17 cellular contexts compared by ENCODE assay signal in the genomic region with DNA sequence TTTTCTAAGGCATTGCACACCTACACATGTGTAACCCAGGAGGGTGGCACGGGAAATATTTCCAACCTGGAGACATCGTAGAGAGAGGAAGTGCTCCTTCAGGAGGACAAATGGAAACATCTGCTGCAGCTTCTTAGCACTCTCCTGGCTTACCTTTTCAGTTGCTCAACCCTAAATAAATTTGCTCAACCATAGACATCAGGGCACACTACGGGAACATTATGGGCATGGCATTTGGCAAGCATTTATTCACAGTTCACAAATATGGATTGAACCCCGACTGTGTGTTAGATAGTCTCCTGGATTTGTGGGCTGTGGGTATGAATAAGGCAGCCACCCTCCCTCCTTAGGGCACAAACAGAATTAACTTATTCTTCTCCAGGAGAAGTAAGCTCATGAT.
DNase-seq lines count a peak whose midpoint lies in the region; TF ChIP-seq lines count a peak whose summit lies in the region.
"Had no signal": no experiment of that assay in that cellular context is flagged by ENCODE, and none has a peak within 500 bp of the region (broad histone marks: within the 10 kb centered on the region; RNA-seq: fewer than 3 reads in every experiment).

No MANE protein-coding gene starts in this region.

- H3K36me3 Mint-ChIP-seq in MCF 10A (ENCODE audit: insufficient read depth, unreplicated experiment), result no peaks in the 10 kb centered on the region
- no peaks in the 10 kb centered on the region for H3K36me3 Mint-ChIP-seq in activated CD4-positive, alpha-beta T cell treated with anti-CD3 and anti-CD28 coated beads, Interleukin-2, amount 10 ng/mL, durations not matched to agents 7 days and 5 days (ENCODE audit: low read depth)
- H3K36me3 Mint-ChIP-seq: CD14-positive monocyte; CD4-positive, alpha-beta memory T cell had no signal

- H4K5ac ChIP-seq in mesendoderm (ENCODE audit: low read length), result no peak overlapping the region

- peaks cover 8% of the 10 kb centered on the region for H3K79me1 ChIP-seq in mesendoderm (ENCODE audit: low read length)

- BruUV-seq in MCF 10A (replicated peaks; lab: Mats Ljungman, UMichigan) (no TSS peak), mammary epithelial cell (replicated peaks; lab: Mats Ljungman, UMichigan) (no TSS peak)

- WGBS in mammary epithelial cell (ENCODE audit: low coverage, missing lambda C conversion rate), result 5% methylated on average over 4 of the region's 4 CpGs
- WGBS in mesendoderm (ENCODE audit: extremely low coverage, insufficient coverage, low lambda C conversion rate), result no CpG with 5 or more reads among the region's 4 CpGs

- no peaks in the 10 kb centered on the region for H3K9me3 Mint-ChIP-seq in MCF 10A (ENCODE audit: unreplicated experiment)
- H3K9me3 Mint-ChIP-seq in activated CD4-positive, alpha-beta T cell treated with anti-CD3 and anti-CD28 coated beads, Interleukin-2, amount 10 ng/mL, durations not matched to agents 7 days and 5 days, result no peaks in the 10 kb centered on the region

- no peak overlapping the region for H3K4me2 ChIP-seq in mammary epithelial cell (ENCODE audit: insufficient read depth, low read depth, low read length)
- H3K4me2 ChIP-seq in mesendoderm (ENCODE audit: low read length), result no peak overlapping the region
- H3K4me2 ChIP-seq: A549, BLaER1 had no signal

- peak overlapping the region; percentile 44 for H3K56ac ChIP-seq in mesendoderm (ENCODE audit: low read length)

- no peak overlapping the region for H2BK15ac ChIP-seq in mesendoderm (replicated peaks; ENCODE audit: low read depth)

- H3K27ac Mint-ChIP-seq in MCF 10A (ENCODE audit: low read depth, unreplicated experiment), result no peak overlapping the region
- H3K27ac Mint-ChIP-seq in activated CD4-positive, alpha-beta T cell treated with anti-CD3 and anti-CD28 coated beads, Interleukin-2, amount 10 ng/mL, durations not matched to agents 7 days and 5 days, result no peak overlapping the region
- H3K27ac Mint-ChIP-seq: CD14-positive monocyte; CD4-positive, alpha-beta memory T cell had no signal

- H3K9ac ChIP-seq in mammary epithelial cell (ENCODE audit: insufficient read depth, low read length), result no peak overlapping the region
- H3K9ac ChIP-seq in mesendoderm (ENCODE audit: low read length), result no peak overlapping the region
- H3K9ac ChIP-seq: BLaER1, GM23248 had no signal

- no peak overlapping the region for H3K4me3 Mint-ChIP-seq in MCF 10A (ENCODE audit: unreplicated experiment)
- no peak overlapping the region for H3K4me3 Mint-ChIP-seq in activated CD4-positive, alpha-beta T cell treated with anti-CD3 and anti-CD28 coated beads, Interleukin-2, amount 10 ng/mL, durations not matched to agents 7 days and 5 days
- H3K4me3 Mint-ChIP-seq: CD14-positive monocyte; CD4-positive, alpha-beta memory T cell had no signal

- H3K27me3 ChIP-seq in breast epithelium (no peaks in the 10 kb centered on the region), mammary epithelial cell (ENCODE audit: insufficient read depth, low read length) (no peaks in the 10 kb centered on the region), mesendoderm (ENCODE audit: insufficient read depth, low read length, poor library complexity) (no peaks in the 10 kb centered on the region)
- H3K27me3 ChIP-seq: BLaER1 had no signal

- peak overlapping the region; percentile 18 for H2AFZ ChIP-seq in mammary epithelial cell (ENCODE audit: low read depth, low read length)
- H2AFZ ChIP-seq: GM23248 had no signal

- H3K9me3 ChIP-seq in breast epithelium, result no peaks in the 10 kb centered on the region
- no peaks in the 10 kb centered on the region for H3K9me3 ChIP-seq in mammary epithelial cell (replicated peaks; ENCODE audit: insufficient read depth, low read length)
- H3K9me3 ChIP-seq: A549 had no signal

- TF ChIP-seq POLR2A in breast epithelium (IDR thresholded peaks at IDR 0.05), result no peak

- H4K8ac ChIP-seq in mesendoderm (ENCODE audit: low read depth, low read length), result no peak overlapping the region

- CTCF ChIA-PET in MCF 10A (lab: Yijun Ruan, JAX), result interaction anchor here (1.4 kb wide), 1 partner anchor 58 kb away, joined by 4 read pairs; no protein-coding TSS in a partner anchor
- CTCF ChIA-PET in mammary epithelial cell (lab: Charles Lee; ENCODE audit: low non-redundant PET), result no interaction called here
- CTCF ChIA-PET in activated CD4-positive, alpha-beta T cell treated with anti-CD3 and anti-CD28 coated beads, Interleukin-2, amount 10 ng/mL, durations not matched to agents 7 days and 5 days (lab: Charles Lee), result no interaction called here

- H3K23ac ChIP-seq in mesendoderm (ENCODE audit: low read length), result no peak overlapping the region

- peak overlapping the region; percentile 34 for H2BK5ac ChIP-seq in mesendoderm (ENCODE audit: low read length)

- H3K36me3 ChIP-seq in breast epithelium (no peaks in the 10 kb centered on the region), mammary epithelial cell (ENCODE audit: insufficient read depth, low read length) (no peaks in the 10 kb centered on the region), mesendoderm (ENCODE audit: control insufficient read depth, insufficient read depth, low read length) (no peaks in the 10 kb centered on the region)
- H3K36me3 ChIP-seq: BLaER1 had no signal

- H3K27me3 Mint-ChIP-seq in MCF 10A (ENCODE audit: insufficient read depth, unreplicated experiment), result no peaks in the 10 kb centered on the region
- peaks cover 1% of the 10 kb centered on the region for H3K27me3 Mint-ChIP-seq in activated CD4-positive, alpha-beta T cell treated with anti-CD3 and anti-CD28 coated beads, Interleukin-2, amount 10 ng/mL, durations not matched to agents 7 days and 5 days

- in situ Hi-C loops in mammary epithelial cell (cut with MboI; ENCODE audit: low sequenced_read_pairs in 2 of 2), result no loop called here

- H3K18ac ChIP-seq in mesendoderm (ENCODE audit: low read length), result peak overlapping the region; percentile 84

- H2AK5ac ChIP-seq in mesendoderm (ENCODE audit: low read length), result no peak overlapping the region

- H3K27ac ChIP-seq in breast epithelium (peak overlapping the region; percentile 19 to 76), mammary epithelial cell (ENCODE audit: insufficient read depth, low read depth, low read length) (no peak overlapping the region), mesendoderm (ENCODE audit: low read depth, low read length) (no peak overlapping the region)
- H3K27ac ChIP-seq: 22Rv1, A549, BLaER1, GM23248 had no signal

- no peak overlapping the region for H2BK120ac ChIP-seq in mesendoderm (ENCODE audit: low read depth, low read length)

- DNase-seq in breast epithelium (ENCODE audit: low spot score in 2 of 2) (no peak), MCF 10A (ENCODE audit: unreplicated experiment) (no peak), mammary epithelial cell (no peak), mesendoderm (no peak), inferior parietal cortex (ENCODE audit: extremely low spot score) (no peak), AG20443 (ENCODE audit: low spot score) (no peak)
- no peak for DNase-seq in activated CD4-positive, alpha-beta T cell treated with anti-CD3 and anti-CD28 coated beads, Interleukin-2, amount 10 ng/mL, durations not matched to agents 7 days and 5 days
- DNase-seq: CD4-positive, alpha-beta memory T cell; DMS153; DMS79; GDM1; GM23248; H7 had no signal

- H3K79me2 ChIP-seq in mammary epithelial cell (ENCODE audit: insufficient read depth, low read length) (no peaks in the 10 kb centered on the region), mesendoderm (ENCODE audit: control insufficient read depth, insufficient read depth, low read length) (peaks cover 75% of the 10 kb centered on the region)

- H3K4me1 Mint-ChIP-seq in MCF 10A (ENCODE audit: insufficient read depth, unreplicated experiment), result peaks cover 5% of the 10 kb centered on the region
- no peaks in the 10 kb centered on the region for H3K4me1 Mint-ChIP-seq in activated CD4-positive, alpha-beta T cell treated with anti-CD3 and anti-CD28 coated beads, Interleukin-2, amount 10 ng/mL, durations not matched to agents 7 days and 5 days
- H3K4me1 Mint-ChIP-seq: CD4-positive, alpha-beta memory T cell had no signal

- H3K4me1 ChIP-seq in breast epithelium (no peaks in the 10 kb centered on the region), mammary epithelial cell (ENCODE audit: insufficient read depth, low read length) (no peaks in the 10 kb centered on the region), mesendoderm (ENCODE audit: control insufficient read depth, low read depth, low read length) (peaks cover 16% of the 10 kb centered on the region)
- H3K4me1 ChIP-seq: A549 had no signal

- intact Hi-C loops in breast epithelium (cut with DNase I; ENCODE audit: low total_unique reads) (no loop called here), MCF 10A (cut with micrococcal nuclease) (no loop called here), mammary epithelial cell (cut with micrococcal nuclease) (no loop called here)

- H3K4ac ChIP-seq in mesendoderm (ENCODE audit: low read depth, low read length), result no peak overlapping the region

- TF ChIP-seq CTCF in breast epithelium (IDR thresholded peaks at IDR 0.05) (no peak), MCF 10A (IDR thresholded peaks at IDR 0.05; ENCODE audit: unreplicated experiment) (no peak), mammary epithelial cell (conservative IDR thresholded peaks at IDR 0.05 in 1 of 2, IDR thresholded peaks at IDR 0.05 in 1 of 2; ENCODE audit: extremely low read depth in 1 of 2, insufficient read depth in 1 of 2, low read depth in 1 of 2, low read length in 2 of 2) (no peak)

- POLR2A ChIA-PET in MCF 10A (lab: Yijun Ruan, JAX), result no interaction called here
- POLR2A ChIA-PET in activated CD4-positive, alpha-beta T cell treated with anti-CD3 and anti-CD28 coated beads, Interleukin-2, amount 10 ng/mL, durations not matched to agents 7 days and 5 days (lab: Charles Lee), result no interaction called here

- no peaks in the 10 kb centered on the region for H4K20me1 ChIP-seq in mammary epithelial cell (ENCODE audit: insufficient read depth, low read length)
- H4K20me1 ChIP-seq: BLaER1 had no signal

- H3K4me3 ChIP-seq in breast epithelium (no peak overlapping the region), mammary epithelial cell (replicated peaks in 1 of 3; ENCODE audit: insufficient read depth in 1 of 3, low read depth in 2 of 3, low read length in 3 of 3) (no peak overlapping the region), mesendoderm (ENCODE audit: low read length) (no peak overlapping the region)
- H3K4me3 ChIP-seq: A549, BLaER1, GM23248 had no signal

- dilution Hi-C loops in mammary epithelial cell (cut with HindIII; ENCODE audit: low sequenced_read_pairs), result no loop called here

Comparison
In these comparisons a context has a peak if more than half of its experiments do, and no peak if none do; other contexts are left out.
1. H3K27ac ChIP-seq: peak in breast epithelium (2 of 2); none in mammary epithelial cell (single experiment) and mesendoderm (single experiment).